In the genomic region with DNA sequence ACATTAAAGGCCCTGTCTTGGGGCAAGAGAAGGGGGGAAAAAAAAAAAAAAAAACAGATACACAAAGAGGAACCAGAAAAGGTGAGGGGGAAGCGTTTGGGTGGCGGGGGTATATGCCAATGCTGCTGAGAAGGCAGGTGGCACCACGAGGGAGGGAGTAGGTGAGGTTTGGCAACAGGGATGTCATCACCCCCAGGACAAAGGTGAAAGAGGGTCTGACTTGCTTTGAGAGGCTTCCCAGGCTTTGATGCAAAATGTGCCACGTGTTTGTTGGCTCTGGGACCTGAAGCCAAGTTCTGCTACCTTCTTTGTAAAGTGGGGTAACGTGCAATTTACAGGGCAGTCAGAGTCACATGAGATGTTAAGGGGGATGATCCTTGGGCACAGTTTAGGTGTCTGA, we compare ENCODE assay signal across 26 cellular contexts.
"Had no signal": no experiment of that assay in that cellular context is flagged by ENCODE, and none has a peak within 500 bp of the region (broad histone marks: within the 10 kb centered on the region; RNA-seq: fewer than 3 reads in every experiment).

No MANE protein-coding gene starts in this region.

- H3K4me3 ChIP-seq: coronary artery, gastroesophageal sphincter, hepatocyte, right lobe of liver, thyroid gland, upper lobe of right lung had no signal

- H3K27me3 ChIP-seq: gastroesophageal sphincter, neutrophil, right lobe of liver, thyroid gland, upper lobe of right lung had no signal

- H3K9me3 ChIP-seq: gastroesophageal sphincter, neutrophil, right lobe of liver, thyroid gland, upper lobe of right lung had no signal

- H3K4me3 Mint-ChIP-seq: activated CD4-positive, alpha-beta T cell treated with anti-CD3 and anti-CD28 coated beads, Interleukin-2, amount 10 ng/mL, durations not matched to agents 7 days and 5 days; activated naive CD4-positive, alpha-beta T cell treated with anti-CD3 and anti-CD28 coated beads for 36 hours; activated naive CD8-positive, alpha-beta T cell treated with anti-CD3 and anti-CD28 coated beads, Interleukin-2, amount 10 ng/mL, durations not matched to agents 7 days and 5 days; mesothelial cell of epicardium; naive thymus-derived CD4-positive, alpha-beta T cell; stimulated activated naive CD8-positive, alpha-beta T cell treated with anti-CD3 and anti-CD28 coated beads, Interleukin-15, amount 100 ng/mL, for 72 hours; T-helper 1 cell treated with Interleukin-12 subunit alpha and Interleukin-12 subunit beta and Interleukin-4 antibody, amounts not matched to agents 30 μg/mL and 1 μg/mL, for 36 hours had no signal

- H3K27me3 Mint-ChIP-seq: progenitor cell of endocrine pancreas had no signal

- H3K36me3 ChIP-seq: brain microvascular endothelial cell, neutrophil, right lobe of liver, thyroid gland, upper lobe of right lung had no signal

- DNase-seq: activated CD4-positive, alpha-beta T cell treated with anti-CD3 and anti-CD28 coated beads for 1 hour; activated CD4-positive, alpha-beta T cell treated with anti-CD3 and anti-CD28 coated beads, Interleukin-2, amount 10 ng/mL, durations not matched to agents 7 days and 5 days; activated effector memory CD4-positive, alpha-beta T cell treated with Interleukin-2 at 50 U/mL for 16 hours; activated naive CD4-positive, alpha-beta T cell treated with anti-CD3 and anti-CD28 coated beads for 36 hours; activated naive CD8-positive, alpha-beta T cell treated with anti-CD3 and anti-CD28 coated beads, Interleukin-2, amount 10 ng/mL, durations not matched to agents 7 days and 5 days; activated T-cell treated with anti-CD3 and anti-CD28 coated beads for 4 hours; amniotic stem cell; brain microvascular endothelial cell; left cardiac atrium; left ventricle myocardium superior; mammary epithelial cell; naive thymus-derived CD4-positive, alpha-beta T cell; right lobe of liver; stimulated activated CD4-positive, alpha-beta T cell treated with anti-CD3 and anti-CD28 coated beads, Interleukin-4, amount 100 ng/mL, for 1 hour; stimulated activated naive CD8-positive, alpha-beta T cell treated with anti-CD3 and anti-CD28 coated beads, Interleukin-15, amount 100 ng/mL, for 72 hours; substantia nigra; T1000; thyroid gland; upper lobe of right lung had no signal

- H3K27ac ChIP-seq: brain microvascular endothelial cell, coronary artery, gastroesophageal sphincter, hepatocyte, neutrophil, right lobe of liver, thyroid gland, upper lobe of right lung had no signal

- ATAC-seq: gastroesophageal sphincter; left cardiac atrium; left ventricle myocardium superior; naive thymus-derived CD4-positive, alpha-beta T cell; stimulated activated naive CD8-positive, alpha-beta T cell treated with anti-CD3 and anti-CD28 coated beads, Interleukin-15, amount 100 ng/mL, for 72 hours; upper lobe of right lung had no signal

- H2AFZ ChIP-seq: hepatocyte had no signal

- H3K36me3 Mint-ChIP-seq: activated naive CD8-positive, alpha-beta T cell treated with anti-CD3 and anti-CD28 coated beads, Interleukin-2, amount 10 ng/mL, durations not matched to agents 7 days and 5 days; naive thymus-derived CD4-positive, alpha-beta T cell had no signal

- H3K27ac Mint-ChIP-seq: activated CD4-positive, alpha-beta T cell treated with anti-CD3 and anti-CD28 coated beads, Interleukin-2, amount 10 ng/mL, durations not matched to agents 7 days and 5 days; activated naive CD4-positive, alpha-beta T cell treated with anti-CD3 and anti-CD28 coated beads for 36 hours; activated naive CD8-positive, alpha-beta T cell treated with anti-CD3 and anti-CD28 coated beads, Interleukin-2, amount 10 ng/mL, durations not matched to agents 7 days and 5 days; mesothelial cell of epicardium; naive thymus-derived CD4-positive, alpha-beta T cell; T-helper 1 cell treated with Interleukin-12 subunit alpha and Interleukin-12 subunit beta and Interleukin-4 antibody, amounts not matched to agents 30 μg/mL and 1 μg/mL, for 36 hours had no signal

- H3K79me2 ChIP-seq: hepatocyte had no signal

- H3K9me3 Mint-ChIP-seq: activated CD4-positive, alpha-beta T cell treated with anti-CD3 and anti-CD28 coated beads, Interleukin-2, amount 10 ng/mL, durations not matched to agents 7 days and 5 days; activated naive CD4-positive, alpha-beta T cell treated with anti-CD3 and anti-CD28 coated beads for 36 hours; activated naive CD8-positive, alpha-beta T cell treated with anti-CD3 and anti-CD28 coated beads, Interleukin-2, amount 10 ng/mL, durations not matched to agents 7 days and 5 days; mesothelial cell of epicardium; naive thymus-derived CD4-positive, alpha-beta T cell; stimulated activated naive CD8-positive, alpha-beta T cell treated with anti-CD3 and anti-CD28 coated beads, Interleukin-15, amount 100 ng/mL, for 72 hours; T-helper 1 cell treated with Interleukin-12 subunit alpha and Interleukin-12 subunit beta and Interleukin-4 antibody, amounts not matched to agents 30 μg/mL and 1 μg/mL, for 36 hours had no signal

- H3K4me2 ChIP-seq: hepatocyte had no signal
